Comparison of ENCODE assay signal across 22 cellular contexts in genomic region chr5:150261231-150261630, GRCh38. TPM values are rescaled to one million over a fixed set of nuclear protein-coding genes. Genes with fewer than 3 reads are reported as not detected.
A peak's percentile ranks its signal among the peaks of the same experiment; 100 is the strongest.
DNase-seq lines count a peak whose midpoint lies in the region; ATAC-seq lines count a peak whose summit lies in the region.
"Had no signal": no experiment of that assay in that cellular context is flagged by ENCODE, and none has a peak within 500 bp of the region (broad histone marks: within the 10 kb centered on the region; RNA-seq: fewer than 3 reads in every experiment).

No MANE protein-coding gene starts in this region.

- DNase-seq in HT1080 (ENCODE audit: low read depth) (peak; percentile 44), astrocyte of the hippocampus (ENCODE audit: low read depth, low spot score) (peak; percentile 20), kidney tubule cell (ENCODE audit: low spot score) (peak; percentile 81), HAP-1 (ENCODE audit: low spot score in 2 of 2) (no peak)
- no peak for DNase-seq in activated T-cell treated with anti-CD3 and anti-CD28 coated beads, Interleukin-2, amount 50 U/mL, for 1 hour
- DNase-seq: activated CD4-positive, alpha-beta T cell treated with anti-CD3 and anti-CD28 coated beads, Interleukin-2, amount 10 ng/mL, durations not matched to agents 7 days and 5 days; activated CD8-positive, alpha-beta memory T cell treated with anti-CD3 and anti-CD28 coated beads, Interleukin-2, amount 10 ng/mL, durations not matched to agents 7 days and 5 days; activated naive CD4-positive, alpha-beta T cell treated with anti-CD3 and anti-CD28 coated beads, Interleukin-2, amount 10 ng/mL, durations not matched to agents 7 days and 5 days; amygdala; caudate nucleus; CD4-positive, alpha-beta memory T cell; GF-D8; left colon; mesendoderm; NCI-H1105; NCI-H2081; NCI-H345; NCI-H748 treated with DMSO at 0.1 percent for 48 hours had no signal

- in situ Hi-C loops in HAP-1 (cut with MboI; ENCODE audit: low sequenced_read_pairs), result no loop called here

- no peak overlapping the region; a peak in 1 of 22 replicates for H3K9ac ChIP-seq in BLaER1 treated with 17β-estradiol and CSF1 and Interleukin-3, amounts not matched to agents 10 nM and 100 nM

- H3K27ac ChIP-seq in BLaER1 treated with 17β-estradiol and CSF1 and Interleukin-3, amounts not matched to agents 10 nM and 100 nM, result peak overlapping the region in 4 of 11 experiments; percentile 4 to 43 (median 28); a peak in 4 of 22 replicates

- peak overlapping the region in 8 of 11 experiments; percentile 32 to 95 (median 87); a peak in 16 of 22 replicates for H3K4me2 ChIP-seq in BLaER1 treated with 17β-estradiol and CSF1 and Interleukin-3, amounts not matched to agents 10 nM and 100 nM

- no peak for ATAC-seq in esophagus mucosa
- ATAC-seq: activated CD8-positive, alpha-beta memory T cell treated with anti-CD3 and anti-CD28 coated beads, Interleukin-2, amount 10 ng/mL, durations not matched to agents 7 days and 5 days; left colon; stimulated activated memory B cell treated with anti-CD40 and anti-IgM and Interleukin-4, amounts not matched to agents 10 μg/mL and 1 μg/mL and 100 μg/mL, for 72 hours had no signal

- no peaks in the 10 kb centered on the region for H3K27me3 ChIP-seq in BLaER1 treated with 17β-estradiol and CSF1 and Interleukin-3, amounts not matched to agents 10 nM and 100 nM
- H3K27me3 ChIP-seq in HAP-1 (ENCODE audit: low read depth), result no peaks in the 10 kb centered on the region

- no peak overlapping the region for H3K4me3 ChIP-seq in BLaER1 treated with 17β-estradiol and CSF1 and Interleukin-3, amounts not matched to agents 10 nM and 100 nM
- H3K4me3 ChIP-seq in HAP-1, result no peak overlapping the region

- H3K9me3 ChIP-seq in BLaER1 treated with 17β-estradiol and CSF1 and Interleukin-3, amounts not matched to agents 10 nM and 100 nM (replicated peaks in 1 of 11), result no peaks in the 10 kb centered on the region
- no peaks in the 10 kb centered on the region for H3K9me3 ChIP-seq in HAP-1

- no peaks in the 10 kb centered on the region for H4K20me1 ChIP-seq in BLaER1 treated with 17β-estradiol and CSF1 and Interleukin-3, amounts not matched to agents 10 nM and 100 nM

- peaks cover 48 to 100% (median 100%) of the 10 kb centered on the region in 10 experiments for H3K4me1 ChIP-seq in BLaER1 treated with 17β-estradiol and CSF1 and Interleukin-3, amounts not matched to agents 10 nM and 100 nM
- peaks cover under 1% of the 10 kb centered on the region; the same call in 1 of the 2 replicates for H3K4me1 ChIP-seq in HAP-1

- H3K36me3 ChIP-seq in BLaER1 treated with 17β-estradiol and CSF1 and Interleukin-3, amounts not matched to agents 10 nM and 100 nM, result no peaks in the 10 kb centered on the region
- H3K36me3 ChIP-seq in HAP-1 (replicated peaks), result no peaks in the 10 kb centered on the region

RNA-seq across cellular contexts. Expression of gene CAMK2A, which starts 28.3 kb away (rescaled TPM):
- total RNA-seq in HT1080 (2014; rRNA removed; shearing (Covaris generic)), result not detected in 2 replicates
- 0.02 TPM in 1 of 2 replicates, not detected in the other for polyA plus RNA-seq in HT1080 (2015; cell fraction: cytosol; rRNA removed)
- 0.15 TPM in 1 of 2 replicates, not detected in the other for polyA plus RNA-seq in HT1080 (2015; cell fraction: nucleus; rRNA removed)
- total RNA-seq in esophagus mucosa, result 0.28 TPM
- total RNA-seq: activated CD4-positive, alpha-beta T cell treated with anti-CD3 and anti-CD28 coated beads, Interleukin-2, amount 10 ng/mL, durations not matched to agents 7 days and 5 days; activated CD8-positive, alpha-beta memory T cell treated with anti-CD3 and anti-CD28 coated beads, Interleukin-2, amount 10 ng/mL, durations not matched to agents 7 days and 5 days; CD4-positive, alpha-beta memory T cell had no signal
- polyA plus RNA-seq: CD4-positive, alpha-beta memory T cell had no signal

RNA-seq across cellular contexts. Expression of gene ARSI, which starts 41.5 kb away (rescaled TPM):
- total RNA-seq in HT1080 (2014; rRNA removed; shearing (Covaris generic)), result 0.20 and 0.82 TPM in 2 replicates
- 1.2 and 1.5 TPM in 2 replicates for polyA plus RNA-seq in HT1080 (2015; cell fraction: cytosol; rRNA removed)
- polyA plus RNA-seq in HT1080 (2015; cell fraction: nucleus; rRNA removed), result 1.7 and 5.3 TPM in 2 replicates
- 1.7 TPM for total RNA-seq in esophagus mucosa
- total RNA-seq: activated CD4-positive, alpha-beta T cell treated with anti-CD3 and anti-CD28 coated beads, Interleukin-2, amount 10 ng/mL, durations not matched to agents 7 days and 5 days; activated CD8-positive, alpha-beta memory T cell treated with anti-CD3 and anti-CD28 coated beads, Interleukin-2, amount 10 ng/mL, durations not matched to agents 7 days and 5 days; CD4-positive, alpha-beta memory T cell; H4 had no signal
- polyA plus RNA-seq: CD4-positive, alpha-beta memory T cell had no signal

Comparison
In these comparisons a context has a peak if more than half of its experiments do, and no peak if none do; other contexts are left out.
1. DNase-seq: peak in HT1080 (single experiment), astrocyte of the hippocampus (single experiment) and kidney tubule cell (single experiment); none in HAP-1 (0 of 2) and activated T-cell treated with anti-CD3 and anti-CD28 coated beads, Interleukin-2, amount 50 U/mL, for 1 hour (single experiment).